ENCODE assay signal across 26 cellular contexts in the genomic region with DNA sequence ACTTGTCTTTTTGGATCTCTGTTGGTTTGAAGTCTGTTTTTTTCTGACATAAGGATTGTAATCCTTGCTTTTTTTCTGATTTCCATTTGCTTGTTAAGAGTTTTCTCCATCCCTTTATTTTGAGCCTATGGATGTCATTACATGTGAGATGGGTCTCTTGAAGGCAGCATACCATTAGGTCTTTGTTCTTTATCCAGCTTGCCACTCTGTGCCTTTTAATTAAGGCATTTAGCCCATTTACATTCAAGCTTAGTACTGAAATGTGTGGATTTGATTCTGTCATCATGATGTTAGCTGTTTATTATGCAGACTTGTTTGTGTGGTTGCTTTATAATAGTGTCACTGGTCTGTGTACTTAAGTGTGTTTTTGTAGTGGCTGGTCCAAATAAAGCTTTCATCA.
"Had no signal": no experiment of that assay in that cellular context is flagged by ENCODE, and none has a peak within 500 bp of the region (broad histone marks: within the 10 kb centered on the region; RNA-seq: fewer than 3 reads in every experiment).

No MANE protein-coding gene starts in this region.

- H3K4me3 ChIP-seq: heart right ventricle, lower lobe of right lung, prostate gland, sigmoid colon, testis, tibial nerve, upper lobe of left lung had no signal

- H3K9me3 ChIP-seq: prostate gland, testis had no signal

- H3K4me1 Mint-ChIP-seq: nephron progenitor cell had no signal

- FAIRE-seq: endometrium, urothelium cell line had no signal

- H3K27me3 ChIP-seq: foreskin keratinocyte, heart right ventricle, sigmoid colon, testis, tibial nerve, upper lobe of left lung had no signal

- H3K27ac Mint-ChIP-seq: effector memory CD8-positive, alpha-beta T cell; immature natural killer cell; naive thymus-derived CD8-positive, alpha-beta T cell; nephron progenitor cell; stimulated activated effector memory CD8-positive, alpha-beta T cell treated with anti-CD3 and anti-CD28 coated beads, Interleukin-12 subunit alpha, Interleukin-12 subunit beta, amount 100 ng/mL, for 72 hours had no signal

- H3K36me3 Mint-ChIP-seq: stimulated activated effector memory CD8-positive, alpha-beta T cell treated with anti-CD3 and anti-CD28 coated beads, Interleukin-12 subunit alpha, Interleukin-12 subunit beta, amount 100 ng/mL, for 72 hours had no signal

- H3K27me3 Mint-ChIP-seq: effector memory CD8-positive, alpha-beta T cell; naive thymus-derived CD8-positive, alpha-beta T cell had no signal

- H3K4me3 Mint-ChIP-seq: effector memory CD8-positive, alpha-beta T cell; immature natural killer cell; naive thymus-derived CD8-positive, alpha-beta T cell; nephron progenitor cell; stimulated activated effector memory CD8-positive, alpha-beta T cell treated with anti-CD3 and anti-CD28 coated beads, Interleukin-12 subunit alpha, Interleukin-12 subunit beta, amount 100 ng/mL, for 72 hours had no signal

- H3K4me1 ChIP-seq: foreskin keratinocyte, heart right ventricle, lower lobe of right lung, prostate gland, sigmoid colon, testis, tibial nerve, upper lobe of left lung had no signal

- H3K36me3 ChIP-seq: lower lobe of right lung, prostate gland, sigmoid colon, upper lobe of left lung had no signal

- H3K27ac ChIP-seq: foreskin keratinocyte, heart right ventricle, lower lobe of right lung, prostate gland, sigmoid colon, testis, tibial nerve, upper lobe of left lung had no signal

- ATAC-seq: effector memory CD8-positive, alpha-beta T cell; foreskin keratinocyte; heart right ventricle; left ventricle myocardium superior; lower lobe of right lung; naive thymus-derived CD8-positive, alpha-beta T cell; right cardiac atrium; stimulated activated effector memory CD8-positive, alpha-beta T cell treated with anti-CD3 and anti-CD28 coated beads, Interleukin-12 subunit alpha, Interleukin-12 subunit beta, amount 100 ng/mL, for 72 hours; stimulated activated naive CD8-positive, alpha-beta T cell treated with anti-CD3 and anti-CD28 coated beads, Interleukin-15, Interleukin-2, amounts not matched to agents 100 U/mL and 50 U/mL, for 24 hours had no signal

- DNase-seq: cortex of kidney; effector memory CD8-positive, alpha-beta T cell; foreskin keratinocyte; glutamatergic neuron; heart right ventricle; hypothalamus; immature natural killer cell; islet precursor cell; left ventricle myocardium superior; lower lobe of right lung; naive thymus-derived CD8-positive, alpha-beta T cell; nephron progenitor cell; nucleus accumbens; right cardiac atrium; sigmoid colon; stimulated activated CD4-positive, alpha-beta T cell treated with anti-CD3 and anti-CD28 coated beads, Interleukin-2, amount 100 ng/mL, for 24 hours; stimulated activated CD4-positive, alpha-beta T cell treated with anti-CD3 and anti-CD28 coated beads, Interleukin-4, amount 100 ng/mL, for 24 hours; stimulated activated naive CD8-positive, alpha-beta T cell treated with anti-CD3 and anti-CD28 coated beads, Interleukin-15, Interleukin-2, amounts not matched to agents 100 U/mL and 50 U/mL, for 24 hours; substantia nigra; testis; upper lobe of left lung had no signal
